Comparison of ENCODE assay signal across 14 cellular contexts in genomic region chr10:101323495-101323894, GRCh38. TPM values are rescaled to one million over a fixed set of nuclear protein-coding genes. Genes with fewer than 3 reads are reported as not detected.
DNase-seq lines count a peak whose midpoint lies in the region; ATAC-seq and TF ChIP-seq lines count a peak whose summit lies in the region.
"Had no signal": no experiment of that assay in that cellular context is flagged by ENCODE, and none has a peak within 500 bp of the region (broad histone marks: within the 10 kb centered on the region; RNA-seq: fewer than 3 reads in every experiment).

No MANE protein-coding gene starts in this region.

- DNase-seq in A673 (ENCODE audit: low spot score) (no peak), HCT116 (ENCODE audit: low read depth, low spot score) (no peak), NCI-H82 (lab: John Stamatoyannopoulos, UW) (peak; percentile 91), mesendoderm (peak; percentile 25), GM03348 (ENCODE audit: low spot score) (no peak), erythroblast (lab: John Stamatoyannopoulos, UW) (no peak)
- no peak for DNase-seq in effector CD4-positive, alpha-beta T cell
- DNase-seq: C1 segment of cervical spinal cord, KG1, NCI-H1436, NCI-H2029, Right ventricle myocardium superior had no signal

- no peak overlapping the region for H3K23ac ChIP-seq in mesendoderm (ENCODE audit: low read length)

- no peak overlapping the region for H3K56ac ChIP-seq in mesendoderm (ENCODE audit: low read length)

- H3K4ac ChIP-seq in mesendoderm (ENCODE audit: low read depth, low read length): no peak overlapping the region

- H3K79me1 ChIP-seq in mesendoderm (ENCODE audit: low read length): no peaks in the 10 kb centered on the region

- no TSS peak for BruUV-seq in A673 (replicated peaks; lab: Mats Ljungman, UMichigan)
- BruUV-seq in HCT116 (replicated peaks; lab: Mats Ljungman, UMichigan): no TSS peak

- no peaks in the 10 kb centered on the region for H4K20me1 ChIP-seq in HCT116 (ENCODE audit: insufficient read depth)

- H2BK15ac ChIP-seq in mesendoderm (replicated peaks; ENCODE audit: low read depth): no peak overlapping the region

- ATAC-seq in HCT116: 0 out of 2 replicates have a peak, but pooled peaks have one; percentile 30
- ATAC-seq in GM21576 (IDR thresholded peaks at IDR 0.05; ENCODE audit: unreplicated experiment): no peak

- H3K4me3 ChIP-seq in A673 (ENCODE audit: low read depth, low read length, poor library complexity, severe bottlenecking) (no peak overlapping the region), HCT116 (replicated peaks in 1 of 2; ENCODE audit: low read depth in 1 of 2, low read length in 2 of 2) (no peak overlapping the region), mesendoderm (ENCODE audit: low read length) (no peak overlapping the region)
- H3K4me3 ChIP-seq: SK-N-MC had no signal

- WGBS in mesendoderm (ENCODE audit: extremely low coverage, insufficient coverage, low lambda C conversion rate): no CpG with 5 or more reads among the region's 2 CpGs

- TF ChIP-seq RAD21 in HCT116 (IDR thresholded peaks at IDR 0.05; ENCODE audit: low read depth): no peak

- no peaks in the 10 kb centered on the region for H3K36me3 ChIP-seq in A673 (ENCODE audit: insufficient read depth, low read length, poor library complexity, severe bottlenecking)
- H3K36me3 ChIP-seq in HCT116 (ENCODE audit: control insufficient read depth in 1 of 2, insufficient read depth in 2 of 2, low read length in 2 of 2): no peaks in the 10 kb centered on the region
- no peaks in the 10 kb centered on the region for H3K36me3 ChIP-seq in mesendoderm (ENCODE audit: control insufficient read depth, insufficient read depth, low read length)

- CTCF ChIA-PET in A673 (lab: Charles Lee) (no interaction called here), HCT116 (lab: Charles Lee) (no interaction called here)

- H2BK5ac ChIP-seq in mesendoderm (ENCODE audit: low read length): no peak overlapping the region

- H2AK5ac ChIP-seq in mesendoderm (ENCODE audit: low read length): no peak overlapping the region

- H3K9ac ChIP-seq in HCT116 (ENCODE audit: low read length) (no peak overlapping the region), mesendoderm (ENCODE audit: low read length) (no peak overlapping the region)

- no peak overlapping the region for H4K8ac ChIP-seq in mesendoderm (ENCODE audit: low read depth, low read length)

- no peaks in the 10 kb centered on the region for H3K27me3 ChIP-seq in A673 (replicated peaks; ENCODE audit: insufficient read depth, low read depth, low read length, poor library complexity)
- peaks cover 8% of the 10 kb centered on the region; the same call in 1 of the 2 replicates for H3K27me3 ChIP-seq in HCT116 (ENCODE audit: insufficient read depth, low read length)
- no peaks in the 10 kb centered on the region for H3K27me3 ChIP-seq in mesendoderm (ENCODE audit: insufficient read depth, low read length, poor library complexity)

- H3K79me2 ChIP-seq in HCT116 (ENCODE audit: insufficient read depth, low read length) (no peaks in the 10 kb centered on the region), mesendoderm (ENCODE audit: control insufficient read depth, insufficient read depth, low read length) (no peaks in the 10 kb centered on the region)

- no peaks in the 10 kb centered on the region for H3K9me2 ChIP-seq in HCT116 (ENCODE audit: insufficient read depth)

- RAD21 ChIA-PET in HCT116 (lab: Charles Lee; ENCODE audit: low non-redundant PET in 1 of 2, low total read pairs in 2 of 2, uncharacterized antibody in 2 of 2, unreplicated experiment in 2 of 2): no interaction called here

- intact Hi-C loops in A673 (cut with micrococcal nuclease; ENCODE audit: unreplicated experiment): no loop called here
- intact Hi-C loops in HCT116 (cut with micrococcal nuclease): no loop called here

- no peak overlapping the region for H3K27ac ChIP-seq in A673 (ENCODE audit: low read depth, low read length, poor library complexity, severe bottlenecking)
- no peak overlapping the region for H3K27ac ChIP-seq in HCT116 (ENCODE audit: low read depth, low read length)
- no peak overlapping the region for H3K27ac ChIP-seq in mesendoderm (ENCODE audit: low read depth, low read length)
- H3K27ac ChIP-seq: SK-N-MC had no signal

- TF ChIP-seq POLR2A in HCT116 (IDR thresholded peaks at IDR 0.05; ENCODE audit: borderline replicate concordance, extremely low read depth, insufficient read depth, insufficient read length): no peak
- TF ChIP-seq POLR2A in erythroblast (IDR thresholded peaks at IDR 0.05; ENCODE audit: low read length): no peak

- no peak overlapping the region for H2AFZ ChIP-seq in HCT116 (ENCODE audit: low read depth, low read length, poor library complexity, severe bottlenecking)

- H3K18ac ChIP-seq in mesendoderm (ENCODE audit: low read length): no peak overlapping the region

- POLR2A ChIA-PET in A673 (lab: Charles Lee; ENCODE audit: low non-redundant PET) (no interaction called here), HCT116 (lab: Charles Lee) (no interaction called here)

- no peaks in the 10 kb centered on the region for H3K9me3 ChIP-seq in A673 (ENCODE audit: low read depth, low read length, poor library complexity, severe bottlenecking)
- no peaks in the 10 kb centered on the region; a peak in 1 of 4 replicates for H3K9me3 ChIP-seq in HCT116 (ENCODE audit: control insufficient read depth in 1 of 2, insufficient read depth in 1 of 2, low read depth in 1 of 2, low read length in 2 of 2)

- no peak overlapping the region for H3K4me2 ChIP-seq in HCT116 (ENCODE audit: low read length)
- H3K4me2 ChIP-seq in mesendoderm (ENCODE audit: low read length): no peak overlapping the region

- TF ChIP-seq CTCF in A673 (conservative IDR thresholded peaks at IDR 0.05; ENCODE audit: low read depth, low read length) (0 out of 2 replicates have a peak, but pooled peaks have one; percentile 15), HCT116 (IDR thresholded peaks at IDR 0.05 in 2 of 3, conservative IDR thresholded peaks at IDR 0.05 in 1 of 3; ENCODE audit: borderline replicate concordance in 1 of 3, insufficient read depth in 1 of 3, low read depth in 2 of 3, low read length in 2 of 3) (no peak)

- no peak overlapping the region for H4K5ac ChIP-seq in mesendoderm (ENCODE audit: low read length)

- H3K4me1 ChIP-seq in A673 (ENCODE audit: insufficient read depth, low read length, poor library complexity, severe bottlenecking) (no peaks in the 10 kb centered on the region), HCT116 (ENCODE audit: control insufficient read depth in 1 of 2, insufficient read depth in 2 of 2, low read length in 2 of 2) (no peaks in the 10 kb centered on the region), mesendoderm (ENCODE audit: control insufficient read depth, low read depth, low read length) (no peaks in the 10 kb centered on the region)

- H2BK120ac ChIP-seq in mesendoderm (ENCODE audit: low read depth, low read length): no peak overlapping the region

TF ChIP-seq in HCT116, 20 proteins besides CTCF, POLR2A, EP300 and RAD21:
- TF ChIP-seq TCF7L2 (IDR thresholded peaks at IDR 0.05; ENCODE audit: borderline replicate concordance, extremely low read depth, insufficient read depth, insufficient read length): no peak
- 0 out of 2 replicates have a peak, but pooled peaks have one; percentile 15 for TF ChIP-seq ZFX (IDR thresholded peaks at IDR 0.05)
TF ChIP-seq in HCT116: peak in this region for 1.

RNA-seq across cellular contexts. Expression of gene BTRC, which starts 30.5 kb away (rescaled TPM):
- 22.6 and 23.6 TPM in 2 replicates for total RNA-seq in A673 (2021)
- total RNA-seq in HCT116 (2021; ENCODE audit: unreplicated experiment): 29.1 TPM
- polyA plus RNA-seq in HCT116 (2012): 10.3 and 12.6 TPM in 2 replicates
- polyA plus RNA-seq in mesendoderm (2013, experiment 1 of 2): 8.4 TPM
- polyA plus RNA-seq in mesendoderm (2013, experiment 2 of 2): 8.6 TPM

Comparison
In these comparisons a context has a peak if more than half of its experiments do, and no peak if none do; other contexts are left out.
1. DNase-seq: peak in NCI-H82 (single experiment) and mesendoderm (single experiment); none in A673 (single experiment), HCT116 (single experiment), GM03348 (single experiment), effector CD4-positive, alpha-beta T cell (single experiment) and erythroblast (0 of 2).